ENCODE assay signal across 21 cellular contexts in genomic region chr13:58397596-58398387, GRCh38.
DNase-seq lines count a peak whose midpoint lies in the region; ATAC-seq and TF ChIP-seq lines count a peak whose summit lies in the region.
"Had no signal": no experiment of that assay in that cellular context is flagged by ENCODE, and none has a peak within 500 bp of the region (broad histone marks: within the 10 kb centered on the region; RNA-seq: fewer than 3 reads in every experiment).

No MANE protein-coding gene starts in this region.

- H3K27ac ChIP-seq in H9 (ENCODE audit: insufficient read length, low read depth, low read length): no peak overlapping the region
- H3K27ac ChIP-seq in heart right ventricle: no peak overlapping the region
- H3K27ac ChIP-seq in neural progenitor cell: no peak overlapping the region
- no peak overlapping the region for H3K27ac ChIP-seq in dorsolateral prefrontal cortex
- no peak overlapping the region for H3K27ac ChIP-seq in mesendoderm (ENCODE audit: low read depth, low read length)
- H3K27ac ChIP-seq: GM23248, SJSA1 had no signal

- WGBS in H9 (ENCODE audit: extremely low coverage, insufficient read length, low lambda C conversion rate): no CpG with 5 or more reads among the region's 6 CpGs
- WGBS in heart right ventricle, 2 donors: 84 to 89% methylated on average over 6 of the region's 6 CpGs
- WGBS in mesendoderm (ENCODE audit: extremely low coverage, insufficient coverage, low lambda C conversion rate): no CpG with 5 or more reads among the region's 6 CpGs

- H3K23ac ChIP-seq in H9 (ENCODE audit: insufficient read length, low read depth, low read length) (no peak overlapping the region), mesendoderm (ENCODE audit: low read length) (no peak overlapping the region)

- H2BK12ac ChIP-seq in H9 (ENCODE audit: insufficient read length, low read depth, low read length): no peak overlapping the region

- H3K36me3 ChIP-seq in heart right ventricle (no peaks in the 10 kb centered on the region), neural progenitor cell (no peaks in the 10 kb centered on the region), mesendoderm (ENCODE audit: control insufficient read depth, insufficient read depth, low read length) (no peaks in the 10 kb centered on the region)
- H3K36me3 ChIP-seq: SJSA1 had no signal

- no peak overlapping the region for H2AK5ac ChIP-seq in H9 (ENCODE audit: insufficient read length, low read length)
- no peak overlapping the region for H2AK5ac ChIP-seq in mesendoderm (ENCODE audit: low read length)

- H4K5ac ChIP-seq in H9 (ENCODE audit: insufficient read length, low read depth, low read length): no peak overlapping the region
- H4K5ac ChIP-seq in mesendoderm (ENCODE audit: low read length): no peak overlapping the region

- H3K36me3 Mint-ChIP-seq in H9 (ENCODE audit: insufficient read depth in 1 of 3, low read depth in 3 of 3) (peaks cover 7 to 14% (median 12%) of the 10 kb centered on the region in 3 experiments; a peak in 6 of 7 replicates), neural progenitor cell (no peaks in the 10 kb centered on the region)
- no peaks in the 10 kb centered on the region for H3K36me3 Mint-ChIP-seq in activated naive CD4-positive, alpha-beta T cell treated with anti-CD3 and anti-CD28 coated beads, Interleukin-2, amount 10 ng/mL, durations not matched to agents 7 days and 5 days
- H3K36me3 Mint-ChIP-seq: CD14-positive monocyte had no signal

- no peak for TF ChIP-seq CTCF in H9 (conservative IDR thresholded peaks at IDR 0.05)
- TF ChIP-seq CTCF in heart right ventricle (IDR thresholded peaks at IDR 0.05): no peak
- no peak for TF ChIP-seq CTCF in neural progenitor cell (IDR thresholded peaks at IDR 0.05)
- TF ChIP-seq CTCF in dorsolateral prefrontal cortex (IDR thresholded peaks at IDR 0.05 in 54 of 56, conservative IDR thresholded peaks at IDR 0.05 in 2 of 56; ENCODE audit: low read depth in 1 of 56, partially characterized antibody in 56 of 56): no peak

- no peak overlapping the region for H3T11ph ChIP-seq in H9 (ENCODE audit: low read length)

- H3K4me1 ChIP-seq in H9 (ENCODE audit: insufficient read depth, low read length) (no peaks in the 10 kb centered on the region), heart right ventricle (no peaks in the 10 kb centered on the region), neural progenitor cell (no peaks in the 10 kb centered on the region), mesendoderm (ENCODE audit: control insufficient read depth, low read depth, low read length) (no peaks in the 10 kb centered on the region)
- H3K4me1 ChIP-seq: SJSA1 had no signal

- H3K4ac ChIP-seq in H9 (ENCODE audit: low read depth, low read length) (no peak overlapping the region), mesendoderm (ENCODE audit: low read depth, low read length) (no peak overlapping the region)

- H3K4me3 ChIP-seq in heart right ventricle (no peak overlapping the region), neural progenitor cell (no peak overlapping the region), dorsolateral prefrontal cortex (no peak overlapping the region), mesendoderm (ENCODE audit: low read length) (no peak overlapping the region)
- H3K4me3 ChIP-seq: GM23248, SJSA1 had no signal

- no peaks in the 10 kb centered on the region for H3K23me2 ChIP-seq in H9 (ENCODE audit: insufficient read length, low read depth, low read length, poor library complexity, severe bottlenecking)

- H4K20me1 ChIP-seq in H9 (ENCODE audit: control insufficient read depth, insufficient read depth, insufficient read length): no peaks in the 10 kb centered on the region
- no peaks in the 10 kb centered on the region for H4K20me1 ChIP-seq in neural progenitor cell (ENCODE audit: low read depth)

- CTCF ChIA-PET in activated naive CD4-positive, alpha-beta T cell treated with anti-CD3 and anti-CD28 coated beads, Interleukin-2, amount 10 ng/mL, durations not matched to agents 7 days and 5 days (lab: Charles Lee): no interaction called here

- peaks cover 10 to 18% of the 10 kb centered on the region in 2 experiments for H3K9me3 Mint-ChIP-seq in H9
- peaks cover 12% of the 10 kb centered on the region for H3K9me3 Mint-ChIP-seq in neural progenitor cell
- peaks cover 11% of the 10 kb centered on the region for H3K9me3 Mint-ChIP-seq in activated naive CD4-positive, alpha-beta T cell treated with anti-CD3 and anti-CD28 coated beads, Interleukin-2, amount 10 ng/mL, durations not matched to agents 7 days and 5 days

- ATAC-seq in heart right ventricle: peak; percentile 19 to 93 (median 56)
- ATAC-seq: HCT116, Panc1 had no signal

- peaks cover 5% of the 10 kb centered on the region for H3K9me3 ChIP-seq in H9 (ENCODE audit: control insufficient read depth, low read depth, low read length)
- H3K9me3 ChIP-seq in heart right ventricle: peaks cover 0 to 21% (median 0%) of the 10 kb centered on the region in 11 donors
- H3K9me3 ChIP-seq in neural progenitor cell (ENCODE audit: low read depth): no peaks in the 10 kb centered on the region
- H3K9me3 ChIP-seq: SJSA1 had no signal

- H3K27me3 Mint-ChIP-seq in H9 (ENCODE audit: low read depth) (no peaks in the 10 kb centered on the region), neural progenitor cell (ENCODE audit: insufficient read depth, low read depth) (no peaks in the 10 kb centered on the region)
- no peaks in the 10 kb centered on the region for H3K27me3 Mint-ChIP-seq in activated naive CD4-positive, alpha-beta T cell treated with anti-CD3 and anti-CD28 coated beads, Interleukin-2, amount 10 ng/mL, durations not matched to agents 7 days and 5 days
- H3K27me3 Mint-ChIP-seq: B cell had no signal

- H3K9ac ChIP-seq in H9 (ENCODE audit: extremely low read depth, insufficient read length, low read length) (no peak overlapping the region), neural progenitor cell (no peak overlapping the region), mesendoderm (ENCODE audit: low read length) (no peak overlapping the region)
- H3K9ac ChIP-seq: GM23248 had no signal

- H2BK120ac ChIP-seq in H9 (ENCODE audit: low read depth, low read length, poor library complexity, severe bottlenecking): no peak overlapping the region
- no peak overlapping the region for H2BK120ac ChIP-seq in mesendoderm (ENCODE audit: low read depth, low read length)

- H3K4me3 Mint-ChIP-seq in H9 (no peak overlapping the region), neural progenitor cell (no peak overlapping the region)
- H3K4me3 Mint-ChIP-seq in activated naive CD4-positive, alpha-beta T cell treated with anti-CD3 and anti-CD28 coated beads, Interleukin-2, amount 10 ng/mL, durations not matched to agents 7 days and 5 days: no peak overlapping the region
- H3K4me3 Mint-ChIP-seq: B cell, CD14-positive monocyte had no signal

- H3K79me1 ChIP-seq in H9 (ENCODE audit: insufficient read depth, low read depth, low read length, poor library complexity, severe bottlenecking) (no peaks in the 10 kb centered on the region), mesendoderm (ENCODE audit: low read length) (no peaks in the 10 kb centered on the region)

- no peaks in the 10 kb centered on the region for H3K27me3 ChIP-seq in H9 (ENCODE audit: insufficient read depth, low read length)
- H3K27me3 ChIP-seq in heart right ventricle: no peaks in the 10 kb centered on the region
- no peaks in the 10 kb centered on the region for H3K27me3 ChIP-seq in neural progenitor cell
- H3K27me3 ChIP-seq in dorsolateral prefrontal cortex: no peaks in the 10 kb centered on the region
- H3K27me3 ChIP-seq in mesendoderm (ENCODE audit: insufficient read depth, low read length, poor library complexity): no peaks in the 10 kb centered on the region
- H3K27me3 ChIP-seq: SJSA1 had no signal

- no peak overlapping the region for H3K56ac ChIP-seq in H9 (ENCODE audit: insufficient read length, low read depth, low read length)
- no peak overlapping the region for H3K56ac ChIP-seq in mesendoderm (ENCODE audit: low read length)

- H3F3A ChIP-seq in neural progenitor cell (ENCODE audit: low read depth): no peaks in the 10 kb centered on the region

- H3K4me1 Mint-ChIP-seq in H9 (no peaks in the 10 kb centered on the region), neural progenitor cell (peaks cover 10% of the 10 kb centered on the region)
- no peaks in the 10 kb centered on the region for H3K4me1 Mint-ChIP-seq in activated naive CD4-positive, alpha-beta T cell treated with anti-CD3 and anti-CD28 coated beads, Interleukin-2, amount 10 ng/mL, durations not matched to agents 7 days and 5 days
- H3K4me1 Mint-ChIP-seq: B cell, CD14-positive monocyte had no signal

- H2AFZ ChIP-seq in H9 (ENCODE audit: low read length) (no peak overlapping the region), neural progenitor cell (replicated peaks) (peak overlapping the region; percentile 70)
- H2AFZ ChIP-seq: GM23248 had no signal

- no peak overlapping the region for H3K27ac Mint-ChIP-seq in H9
- peak overlapping the region; percentile 32 for H3K27ac Mint-ChIP-seq in neural progenitor cell
- no peak overlapping the region for H3K27ac Mint-ChIP-seq in activated naive CD4-positive, alpha-beta T cell treated with anti-CD3 and anti-CD28 coated beads, Interleukin-2, amount 10 ng/mL, durations not matched to agents 7 days and 5 days
- H3K27ac Mint-ChIP-seq: B cell, CD14-positive monocyte had no signal

- H2BK20ac ChIP-seq in H9 (ENCODE audit: low read depth, low read length, poor library complexity, severe bottlenecking): no peak overlapping the region

- H2BK15ac ChIP-seq in H9 (ENCODE audit: low read depth, low read length) (no peak overlapping the region), mesendoderm (replicated peaks; ENCODE audit: low read depth) (no peak overlapping the region)

- H3K79me2 ChIP-seq in H9 (ENCODE audit: insufficient read depth, low read length): no peaks in the 10 kb centered on the region
- no peaks in the 10 kb centered on the region for H3K79me2 ChIP-seq in neural progenitor cell (ENCODE audit: low read depth)
- no peaks in the 10 kb centered on the region for H3K79me2 ChIP-seq in mesendoderm (ENCODE audit: control insufficient read depth, insufficient read depth, low read length)

- H4K91ac ChIP-seq in H9 (ENCODE audit: insufficient read length, low read depth, low read length): no peak overlapping the region

- intact Hi-C loops in heart right ventricle (cut with DNase I) (no loop called here), dorsolateral prefrontal cortex (cut with DNase I) (no loop called here)

- no peak overlapping the region for H3K4me2 ChIP-seq in H9 (ENCODE audit: insufficient read depth, insufficient read length, low read length)
- no peak overlapping the region for H3K4me2 ChIP-seq in neural progenitor cell
- no peak overlapping the region for H3K4me2 ChIP-seq in mesendoderm (ENCODE audit: low read length)

- DNase-seq in H9: peak; percentile 42
- DNase-seq in UCSD-AML1 (lab: John Stamatoyannopoulos, UW; ENCODE audit: unreplicated experiment): peak; percentile 6
- DNase-seq in heart right ventricle: peak in 1 of 2 donors; percentile 21
- DNase-seq in neural progenitor cell (ENCODE audit: low spot score): peak; percentile 18
- no peak for DNase-seq in NCI-H146 treated with DMSO at 0.1 percent for 48 hours (lab: John Stamatoyannopoulos, UW; ENCODE audit: unreplicated experiment)
- no peak for DNase-seq in dorsolateral prefrontal cortex
- no peak for DNase-seq in activated naive CD4-positive, alpha-beta T cell treated with anti-CD3 and anti-CD28 coated beads, Interleukin-2, amount 10 ng/mL, durations not matched to agents 7 days and 5 days
- DNase-seq in mesendoderm: no peak
- DNase-seq: GM23248, Kasumi-1, NCI-H1417, NCI-H187, NCI-H2107, NCI-H2227 treated with DMSO at 0.1 percent for 48 hours, NCI-H510A treated with DMSO at 0.1 percent for 48 hours, NCI-H774 had no signal

- H3K14ac ChIP-seq in H9 (ENCODE audit: insufficient read depth, low read length): no peak overlapping the region; the same call in 1 of the 2 replicates

- H2BK5ac ChIP-seq in H9 (ENCODE audit: insufficient read length, low read length): no peak overlapping the region
- no peak overlapping the region for H2BK5ac ChIP-seq in mesendoderm (ENCODE audit: low read length)

- H4K8ac ChIP-seq in H9 (replicated peaks; ENCODE audit: insufficient read length, low read depth, low read length) (no peak overlapping the region), mesendoderm (ENCODE audit: low read depth, low read length) (no peak overlapping the region)

- H3K18ac ChIP-seq in H9 (ENCODE audit: insufficient read length, low read depth, low read length): no peak overlapping the region
- H3K18ac ChIP-seq in mesendoderm (ENCODE audit: low read length): no peak overlapping the region

Comparison
In these comparisons a context has a peak if more than half of its experiments do, and no peak if none do; other contexts are left out.
1. DNase-seq: peak in H9 (single experiment), UCSD-AML1 (single experiment) and neural progenitor cell (single experiment); none in NCI-H146 treated with DMSO at 0.1 percent for 48 hours (single experiment), dorsolateral prefrontal cortex (0 of 10), activated naive CD4-positive, alpha-beta T cell treated with anti-CD3 and anti-CD28 coated beads, Interleukin-2, amount 10 ng/mL, durations not matched to agents 7 days and 5 days (single experiment) and mesendoderm (single experiment).